Comparison of ENCODE assay signal across 19 cellular contexts in the genomic region with DNA sequence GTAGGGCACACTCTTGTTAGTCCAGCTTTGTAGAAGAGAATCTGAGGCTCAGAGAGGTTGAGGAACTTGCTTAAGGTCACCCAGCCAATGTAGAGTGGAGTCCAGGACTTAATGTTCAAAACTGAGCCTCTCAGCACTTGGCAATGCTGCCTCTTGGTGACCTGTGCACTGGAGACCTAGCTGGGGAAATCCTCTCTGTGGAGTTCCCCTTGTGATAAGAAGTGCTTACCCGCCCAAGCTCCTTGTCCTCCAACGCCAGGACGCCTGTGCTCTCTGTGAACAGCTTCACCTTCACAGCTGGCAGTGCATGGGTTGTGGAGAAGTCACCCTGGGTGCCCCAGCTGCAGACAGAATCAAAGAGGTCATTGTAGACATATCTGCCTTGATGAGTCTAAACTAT.
A peak's percentile ranks its signal among the peaks of the same experiment; 100 is the strongest.
DNase-seq lines count a peak whose midpoint lies in the region; ATAC-seq, FAIRE-seq and TF ChIP-seq lines count a peak whose summit lies in the region.
"Had no signal": no experiment of that assay in that cellular context is flagged by ENCODE, and none has a peak within 500 bp of the region (broad histone marks: within the 10 kb centered on the region; RNA-seq: fewer than 3 reads in every experiment).

No MANE protein-coding gene starts in this region.

- TF ChIP-seq EP300 in upper lobe of left lung (IDR thresholded peaks at IDR 0.05) (peak in 1 of 4 donors; percentile 29), HepG2 (IDR thresholded peaks at IDR 0.05; ENCODE audit: low read depth in 2 of 2, low read length in 2 of 2) (no peak), HepG2 (CRISPR knock-in tag; IDR thresholded peaks at IDR 0.05; ENCODE audit: borderline replicate concordance) (no peak)

- H3K27me3 Mint-ChIP-seq in endodermal cell (ENCODE audit: insufficient read depth) = no peaks in the 10 kb centered on the region
- H3K27me3 Mint-ChIP-seq: CD4-positive, alpha-beta T cell had no signal

- peak; percentile 45 for DNase-seq in endodermal cell
- DNase-seq in upper lobe of left lung = peak in 1 of 2 donors; percentile 65
- DNase-seq in HepG2 (ENCODE audit: low spot score) = no peak
- no peak for DNase-seq in ureter (ENCODE audit: low spot score)
- no peak for DNase-seq in H54 (ENCODE audit: insufficient read length, low spot score)
- no peak for DNase-seq in NOMO-1 treated with DMSO at 0.1 percent for 48 hours (lab: John Stamatoyannopoulos, UW; ENCODE audit: unreplicated experiment)
- DNase-seq: C1 segment of cervical spinal cord; CD4-positive, alpha-beta T cell; DMS153; DMS79 treated with DMSO at 0.1 percent for 48 hours; EL; IMR-90; Kasumi-1; KBM-7 had no signal

- BruUV-seq in HepG2 (replicated peaks; lab: Mats Ljungman, UMichigan) = no TSS peak

- ATAC-seq in GM18868 (IDR thresholded peaks at IDR 0.05; ENCODE audit: unreplicated experiment) = peak; percentile 68
- ATAC-seq in HG02852 (IDR thresholded peaks at IDR 0.05; ENCODE audit: unreplicated experiment) = peak; percentile 50
- ATAC-seq in upper lobe of left lung (ENCODE audit: low FRiP score in 2 of 2) = peak; percentile 17 to 42
- no peak for ATAC-seq in HepG2

- H3K4me1 ChIP-seq in endodermal cell (ENCODE audit: control insufficient read depth, insufficient read depth, low read length) (no peaks in the 10 kb centered on the region), upper lobe of left lung (no peaks in the 10 kb centered on the region), HepG2 (ENCODE audit: insufficient read depth, low read length) (no peaks in the 10 kb centered on the region)

- in situ Hi-C loops in HepG2 (cut with HindIII; ENCODE audit: extremely low pct_ligation_motif_present, low pct_unique_long_range_greater_than_20kb) = no loop called here

- no peak for TF ChIP-seq RAD21 in HepG2 (CRISPR knock-in tag; IDR thresholded peaks at IDR 0.05)

- no peaks in the 10 kb centered on the region for H4K20me1 ChIP-seq in HepG2 (ENCODE audit: insufficient read depth, low read length)

- H3K36me3 ChIP-seq in endodermal cell (ENCODE audit: control insufficient read depth, insufficient read depth, low read length) = no peaks in the 10 kb centered on the region
- no peaks in the 10 kb centered on the region for H3K36me3 ChIP-seq in upper lobe of left lung
- no peaks in the 10 kb centered on the region for H3K36me3 ChIP-seq in HepG2 (replicated peaks in 1 of 2; ENCODE audit: control insufficient read depth in 1 of 2, insufficient read depth in 2 of 2, low read length in 2 of 2)

- H3K9me3 ChIP-seq in endodermal cell (ENCODE audit: control insufficient read depth, low read length) (no peaks in the 10 kb centered on the region), upper lobe of left lung (no peaks in the 10 kb centered on the region), HepG2 (ENCODE audit: low read length) (no peaks in the 10 kb centered on the region)

- no peak overlapping the region for H3K4me3 Mint-ChIP-seq in endodermal cell
- H3K4me3 Mint-ChIP-seq: B cell; CD4-positive, alpha-beta T cell had no signal

- H3K27ac Mint-ChIP-seq in endodermal cell = no peak overlapping the region
- H3K27ac Mint-ChIP-seq: B cell; CD4-positive, alpha-beta T cell had no signal

- H3K4me3 ChIP-seq in endodermal cell (ENCODE audit: low read length) (no peak overlapping the region), upper lobe of left lung (no peak overlapping the region), HepG2 (replicated peaks in 1 of 3; ENCODE audit: insufficient read depth in 1 of 3, low read depth in 2 of 3, low read length in 3 of 3) (no peak overlapping the region)

- H3K27ac ChIP-seq in endodermal cell (ENCODE audit: low read depth, low read length) = no peak overlapping the region
- H3K27ac ChIP-seq in upper lobe of left lung = no peak overlapping the region
- no peak overlapping the region for H3K27ac ChIP-seq in HepG2 (ENCODE audit: extremely low read length, insufficient read depth, low read length)

- no peaks in the 10 kb centered on the region for H3K36me3 Mint-ChIP-seq in endodermal cell (ENCODE audit: low read depth)

- 86% methylated on average over 3 of the region's 3 CpGs; no CpG with 5 or more reads in 1 of the 2 experiments for WGBS in endodermal cell (ENCODE audit: insufficient coverage in 1 of 2, insufficient read length in 1 of 2), 2 experiments
- 50 to 58% methylated on average over 1 to 3 of the region's 3 CpGs for WGBS in upper lobe of left lung, 2 donors
- 20% methylated on average over 1 of the region's 3 CpGs for WGBS in HepG2 (ENCODE audit: low lambda C conversion rate)

- H3K4me2 ChIP-seq in HepG2 (ENCODE audit: low read depth, low read length) = no peak overlapping the region

- H3K9me3 Mint-ChIP-seq in endodermal cell = no peaks in the 10 kb centered on the region
- H3K9me3 Mint-ChIP-seq: CD4-positive, alpha-beta T cell had no signal

- no peaks in the 10 kb centered on the region for H3K27me3 ChIP-seq in endodermal cell (ENCODE audit: control insufficient read depth, insufficient read depth, low read length, poor library complexity, severe bottlenecking)
- no peaks in the 10 kb centered on the region for H3K27me3 ChIP-seq in upper lobe of left lung
- H3K27me3 ChIP-seq in HepG2 (ENCODE audit: control insufficient read depth in 1 of 2, insufficient read depth in 2 of 2, low read length in 2 of 2) = no peaks in the 10 kb centered on the region; a peak in 1 of 5 replicates

- no peak overlapping the region for H2AFZ ChIP-seq in HepG2 (ENCODE audit: low read length)

- H3K9ac ChIP-seq in endodermal cell (ENCODE audit: extremely low read depth, low read length, poor library complexity, severe bottlenecking) (no peak overlapping the region), HepG2 (ENCODE audit: insufficient read depth, low read depth, low read length) (no peak overlapping the region)

- no peaks in the 10 kb centered on the region for H3K79me2 ChIP-seq in HepG2 (ENCODE audit: insufficient read depth, low read length)

- intact Hi-C loops in HepG2 (cut with micrococcal nuclease; ENCODE audit: unreplicated experiment) = no loop called here

- TF ChIP-seq CTCF in endodermal cell (conservative IDR thresholded peaks at IDR 0.05) (no peak), upper lobe of left lung (IDR thresholded peaks at IDR 0.05) (no peak), HepG2 (CRISPR knock-in tag; IDR thresholded peaks at IDR 0.05) (no peak)

- CTCF ChIA-PET in HepG2 (lab: Yijun Ruan, JAX; ENCODE audit: low intra/inter-chr PET ratio, low total read pairs) = no interaction called here

- H3K4me1 Mint-ChIP-seq in endodermal cell = peaks cover 4% of the 10 kb centered on the region
- H3K4me1 Mint-ChIP-seq: B cell had no signal

- FAIRE-seq in HepG2 (lab: Jason Lieb, UNC) (no peak), H54 (lab: Jason Lieb, UNC) (no peak)
- FAIRE-seq: A204.1, G401.6 had no signal

- TF ChIP-seq POLR2A in upper lobe of left lung (IDR thresholded peaks at IDR 0.05) (no peak), HepG2 (IDR thresholded peaks at IDR 0.05; ENCODE audit: insufficient read depth in 1 of 2, low read depth in 2 of 2, low read length in 2 of 2) (no peak), H54 (IDR thresholded peaks at IDR 0.05; ENCODE audit: low read depth, low read length) (no peak)

- POLR2A ChIA-PET in HepG2 (lab: Yijun Ruan, JAX) = no interaction called here

TF ChIP-seq in HepG2, 621 proteins besides CTCF, POLR2A, EP300 and RAD21:
- no peak for TF ChIP-seq MAFG (CRISPR knock-in tag; IDR thresholded peaks at IDR 0.05)
- TF ChIP-seq ZNF24 (IDR thresholded peaks at IDR 0.05) = no peak
- TF ChIP-seq ZFP37 (CRISPR knock-in tag; IDR thresholded peaks at IDR 0.05; ENCODE audit: borderline replicate concordance) = no peak
- TF ChIP-seq NONO (IDR thresholded peaks at IDR 0.05) = no peak
- TF ChIP-seq NONO (CRISPR knock-in tag; conservative IDR thresholded peaks at IDR 0.05) = no peak
- TF ChIP-seq, protein P1, sequence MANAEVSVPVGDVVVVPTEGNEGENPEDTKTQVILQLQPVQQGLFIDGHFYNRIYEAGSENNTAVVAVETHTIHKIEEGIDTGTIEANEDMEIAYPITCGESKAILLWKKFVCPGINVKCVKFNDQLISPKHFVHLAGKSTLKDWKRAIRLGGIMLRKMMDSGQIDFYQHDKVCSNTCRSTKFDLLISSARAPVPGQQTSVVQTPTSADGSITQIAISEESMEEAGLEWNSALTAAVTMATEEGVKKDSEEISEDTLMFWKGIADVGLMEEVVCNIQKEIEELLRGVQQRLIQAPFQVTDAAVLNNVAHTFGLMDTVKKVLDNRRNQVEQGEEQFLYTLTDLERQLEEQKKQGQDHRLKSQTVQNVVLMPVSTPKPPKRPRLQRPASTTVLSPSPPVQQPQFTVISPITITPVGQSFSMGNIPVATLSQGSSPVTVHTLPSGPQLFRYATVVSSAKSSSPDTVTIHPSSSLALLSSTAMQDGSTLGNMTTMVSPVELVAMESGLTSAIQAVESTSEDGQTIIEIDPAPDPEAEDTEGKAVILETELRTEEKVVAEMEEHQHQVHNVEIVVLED (CRISPR knock-in tag; IDR thresholded peaks at IDR 0.05; ENCODE audit: borderline replicate concordance) = no peak
- no peak for TF ChIP-seq NFIC (IDR thresholded peaks at IDR 0.05; ENCODE audit: low read length)
- TF ChIP-seq ZNF644 (CRISPR knock-in tag; IDR thresholded peaks at IDR 0.05; ENCODE audit: low read depth) = no peak
- TF ChIP-seq ZSCAN12 (CRISPR knock-in tag; IDR thresholded peaks at IDR 0.05) = no peak
- TF ChIP-seq ZNF83 (CRISPR knock-in tag; IDR thresholded peaks at IDR 0.05; ENCODE audit: borderline replicate concordance) = no peak
- TF ChIP-seq, protein P2, sequence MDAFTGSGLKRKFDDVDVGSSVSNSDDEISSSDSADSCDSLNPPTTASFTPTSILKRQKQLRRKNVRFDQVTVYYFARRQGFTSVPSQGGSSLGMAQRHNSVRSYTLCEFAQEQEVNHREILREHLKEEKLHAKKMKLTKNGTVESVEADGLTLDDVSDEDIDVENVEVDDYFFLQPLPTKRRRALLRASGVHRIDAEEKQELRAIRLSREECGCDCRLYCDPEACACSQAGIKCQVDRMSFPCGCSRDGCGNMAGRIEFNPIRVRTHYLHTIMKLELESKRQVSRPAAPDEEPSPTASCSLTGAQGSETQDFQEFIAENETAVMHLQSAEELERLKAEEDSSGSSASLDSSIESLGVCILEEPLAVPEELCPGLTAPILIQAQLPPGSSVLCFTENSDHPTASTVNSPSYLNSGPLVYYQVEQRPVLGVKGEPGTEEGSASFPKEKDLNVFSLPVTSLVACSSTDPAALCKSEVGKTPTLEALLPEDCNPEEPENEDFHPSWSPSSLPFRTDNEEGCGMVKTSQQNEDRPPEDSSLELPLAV (CRISPR knock-in tag; conservative IDR thresholded peaks at IDR 0.05; ENCODE audit: low read depth) = no peak
